18 cellular contexts compared by ENCODE assay signal in genomic region chr16:9518054-9518453, GRCh38.
"Had no signal": no experiment of that assay in that cellular context is flagged by ENCODE, and none has a peak within 500 bp of the region (broad histone marks: within the 10 kb centered on the region; RNA-seq: fewer than 3 reads in every experiment).

No MANE protein-coding gene starts in this region.

- DNase-seq: activated CD4-positive, alpha-beta memory T cell treated with anti-CD3 and anti-CD28 coated beads for 36 hours; activated gamma-delta T cell; activated naive CD8-positive, alpha-beta T cell treated with anti-CD3 and anti-CD28 coated beads for 36 hours; activated T-cell treated with anti-CD3 and anti-CD28 coated beads, Interleukin-2, amount 50 U/mL, for 4 hours; aorta; effector CD4-positive, alpha-beta T cell; psoas muscle; stimulated activated CD4-positive, alpha-beta T cell treated with anti-CD3 and anti-CD28 coated beads, Interleukin-4, amount 100 ng/mL, for 1 hour; T-helper 1 cell; upper lobe of right lung had no signal

- H3K27ac Mint-ChIP-seq: activated CD4-positive, alpha-beta memory T cell treated with anti-CD3 and anti-CD28 coated beads for 36 hours; activated naive CD8-positive, alpha-beta T cell treated with anti-CD3 and anti-CD28 coated beads for 36 hours; natural killer cell treated with Interleukin-12 subunit alpha and Interleukin-12 subunit beta and Interleukin-15 and Interleukin-18, amount 100 ng/mL, for 72 hours; stimulated activated naive CD8-positive, alpha-beta T cell treated with anti-CD3 and anti-CD28 coated beads, Interleukin-15, Interleukin-2, amounts not matched to agents 100 ng/mL and 50 ng/mL, for 24 hours had no signal

- H3K4me3 ChIP-seq: breast epithelium, psoas muscle, upper lobe of right lung had no signal

- H3K9me3 ChIP-seq: upper lobe of right lung had no signal

- H3K4me3 Mint-ChIP-seq: activated CD4-positive, alpha-beta memory T cell treated with anti-CD3 and anti-CD28 coated beads for 36 hours; activated naive CD8-positive, alpha-beta T cell treated with anti-CD3 and anti-CD28 coated beads for 36 hours; activated T-cell treated with anti-CD3 and anti-CD28 coated beads, Interleukin-2, amount 50 U/mL, for 4 hours; natural killer cell treated with Interleukin-12 subunit alpha and Interleukin-12 subunit beta and Interleukin-15 and Interleukin-18, amount 100 ng/mL, for 72 hours; stimulated activated naive CD8-positive, alpha-beta T cell treated with anti-CD3 and anti-CD28 coated beads, Interleukin-15, Interleukin-2, amounts not matched to agents 100 ng/mL and 50 ng/mL, for 24 hours had no signal

- ATAC-seq: activated T-cell treated with anti-CD3 and anti-CD28 coated beads, Interleukin-2, amount 50 U/mL, for 4 hours; natural killer cell treated with Interleukin-12 subunit alpha and Interleukin-12 subunit beta and Interleukin-15 and Interleukin-18, amount 100 ng/mL, for 72 hours; psoas muscle; upper lobe of right lung had no signal

- FAIRE-seq: colon, endothelial cell of umbilical vein, frontal cortex, keratinocyte had no signal

- H3K4me1 Mint-ChIP-seq: activated naive CD8-positive, alpha-beta T cell treated with anti-CD3 and anti-CD28 coated beads for 36 hours had no signal

- H3K36me3 Mint-ChIP-seq: activated CD4-positive, alpha-beta memory T cell treated with anti-CD3 and anti-CD28 coated beads for 36 hours; activated naive CD8-positive, alpha-beta T cell treated with anti-CD3 and anti-CD28 coated beads for 36 hours; natural killer cell treated with Interleukin-12 subunit alpha and Interleukin-12 subunit beta and Interleukin-15 and Interleukin-18, amount 100 ng/mL, for 72 hours had no signal

- H3K4me1 ChIP-seq: breast epithelium, psoas muscle, upper lobe of right lung had no signal

- H3K36me3 ChIP-seq: breast epithelium, upper lobe of right lung had no signal

- H3K27me3 ChIP-seq: breast epithelium, upper lobe of right lung had no signal

- H3K27me3 Mint-ChIP-seq: activated CD4-positive, alpha-beta memory T cell treated with anti-CD3 and anti-CD28 coated beads for 36 hours; activated naive CD8-positive, alpha-beta T cell treated with anti-CD3 and anti-CD28 coated beads for 36 hours; natural killer cell treated with Interleukin-12 subunit alpha and Interleukin-12 subunit beta and Interleukin-15 and Interleukin-18, amount 100 ng/mL, for 72 hours; stimulated activated naive CD8-positive, alpha-beta T cell treated with anti-CD3 and anti-CD28 coated beads, Interleukin-15, Interleukin-2, amounts not matched to agents 100 ng/mL and 50 ng/mL, for 24 hours had no signal

- H3K27ac ChIP-seq: breast epithelium, psoas muscle, upper lobe of right lung, VCaP had no signal
